ENCODE assay signal across 33 cellular contexts in the genomic region with DNA sequence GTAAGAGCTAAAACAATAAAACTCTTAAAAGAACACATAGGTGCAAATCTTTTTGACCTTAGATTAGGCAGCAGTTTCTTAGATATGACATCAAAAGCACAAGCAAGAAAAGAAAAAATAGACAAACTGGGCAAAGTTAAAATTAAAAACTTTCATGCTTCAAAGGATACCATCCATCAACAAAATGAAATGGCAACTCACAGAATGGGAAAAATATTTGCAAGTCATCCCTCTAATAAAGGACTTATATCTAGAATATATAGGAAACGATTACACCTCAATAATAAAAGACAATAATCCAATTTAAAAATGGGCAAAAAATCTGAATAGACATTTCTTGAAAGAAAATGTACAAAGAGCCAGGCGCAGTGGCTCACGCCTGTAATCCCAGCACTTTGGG.
"Had no signal": no experiment of that assay in that cellular context is flagged by ENCODE, and none has a peak within 500 bp of the region (broad histone marks: within the 10 kb centered on the region; RNA-seq: fewer than 3 reads in every experiment).

No MANE protein-coding gene starts in this region.

- H3K36me3 ChIP-seq: adrenal gland, brain microvascular endothelial cell, breast epithelium had no signal

- FAIRE-seq: astrocyte, TTC549 had no signal

- H3K4me3 ChIP-seq: adrenal gland, body of pancreas, breast epithelium had no signal

- H3K4me1 ChIP-seq: adrenal gland, body of pancreas, breast epithelium had no signal

- H3K27me3 ChIP-seq: body of pancreas, brain microvascular endothelial cell, breast epithelium had no signal

- DNase-seq: activated B cell treated with CpG ODN at 0.5 μM for 24 hours; activated CD4-positive, alpha-beta memory T cell treated with anti-CD3 and anti-CD28 coated beads for 36 hours; activated CD4-positive, alpha-beta T cell treated with anti-CD3 and anti-CD28 coated beads for 4 hours; activated CD4-positive, alpha-beta T cell treated with anti-CD3 and anti-CD28 coated beads, Interleukin-2, amount 10 ng/mL, durations not matched to agents 24 days and 14 days; activated CD4-positive, alpha-beta T cell treated with anti-CD3 and anti-CD28 coated beads, Interleukin-2, amount 50 U/mL, for 1 hour; activated CD4-positive, alpha-beta T cell treated with anti-CD3 and anti-CD28 coated beads, Interleukin-2, amount 50 U/mL, for 4 hours; activated CD4-positive, CD25-positive, alpha-beta regulatory T cell treated with anti-CD3 and anti-CD28 coated beads, Interleukin-2, amount 50 U/mL, for 72 hours; activated CD8-positive, alpha-beta memory T cell treated with anti-CD3 and anti-CD28 coated beads, Interleukin-2, amount 50 U/mL, for 4 hours; activated CD8-positive, alpha-beta T cell treated with anti-CD3 and anti-CD28 coated beads for 36 hours; activated effector memory CD4-positive, alpha-beta T cell treated with anti-CD3 and anti-CD28 coated beads, Interleukin-2, amount 50 U/mL, for 16 hours; activated gamma-delta T cell treated with Interleukin-2 at 50 U/mL for 16 hours; activated naive CD4-positive, alpha-beta T cell; activated naive CD4-positive, alpha-beta T cell treated with anti-CD3 and anti-CD28 coated beads for 36 hours; activated naive CD4-positive, alpha-beta T cell treated with anti-CD3 and anti-CD28 coated beads, Interleukin-2, amount 50 U/mL, for 16 hours; activated naive CD8-positive, alpha-beta T cell treated with anti-CD3 and anti-CD28 coated beads for 36 hours; activated T-cell treated with anti-CD3 and anti-CD28 coated beads for 4 hours; activated T-cell treated with anti-CD3 and anti-CD28 coated beads, Interleukin-2, amount 50 U/mL, for 1 hour; activated T-cell treated with anti-CD3 and anti-CD28 coated beads, Interleukin-2, amount 50 U/mL, for 4 hours; activated T-cell treated with anti-CD3 and anti-CD28 coated beads, Interleukin-2, amount 50 U/mL, for 72 hours; adrenal gland; amniotic stem cell; aorta; body of pancreas; brain microvascular endothelial cell; central memory CD4-positive, alpha-beta T cell; T-helper 17 cell; T1000 had no signal

- H3K9me3 ChIP-seq: adrenal gland, body of pancreas, breast epithelium had no signal

- H3K27ac ChIP-seq: adrenal gland, body of pancreas, brain microvascular endothelial cell, breast epithelium, VCaP had no signal

- ATAC-seq: activated CD8-positive, alpha-beta T cell treated with anti-CD3 and anti-CD28 coated beads for 36 hours; activated naive CD4-positive, alpha-beta T cell treated with anti-CD3 and anti-CD28 coated beads, Interleukin-2, amount 50 U/mL, for 72 hours; activated T-cell treated with anti-CD3 and anti-CD28 coated beads, Interleukin-2, amount 50 U/mL, for 4 hours; activated T-cell treated with anti-CD3 and anti-CD28 coated beads, Interleukin-2, amount 50 U/mL, for 72 hours; activated T-helper 17 cell treated with anti-CD3 and anti-CD28 coated beads, Interleukin-2, amount 50 U/mL, for 72 hours; body of pancreas; T-helper 17 cell had no signal
